ENCODE assay signal across 8 cellular contexts in the genomic region with DNA sequence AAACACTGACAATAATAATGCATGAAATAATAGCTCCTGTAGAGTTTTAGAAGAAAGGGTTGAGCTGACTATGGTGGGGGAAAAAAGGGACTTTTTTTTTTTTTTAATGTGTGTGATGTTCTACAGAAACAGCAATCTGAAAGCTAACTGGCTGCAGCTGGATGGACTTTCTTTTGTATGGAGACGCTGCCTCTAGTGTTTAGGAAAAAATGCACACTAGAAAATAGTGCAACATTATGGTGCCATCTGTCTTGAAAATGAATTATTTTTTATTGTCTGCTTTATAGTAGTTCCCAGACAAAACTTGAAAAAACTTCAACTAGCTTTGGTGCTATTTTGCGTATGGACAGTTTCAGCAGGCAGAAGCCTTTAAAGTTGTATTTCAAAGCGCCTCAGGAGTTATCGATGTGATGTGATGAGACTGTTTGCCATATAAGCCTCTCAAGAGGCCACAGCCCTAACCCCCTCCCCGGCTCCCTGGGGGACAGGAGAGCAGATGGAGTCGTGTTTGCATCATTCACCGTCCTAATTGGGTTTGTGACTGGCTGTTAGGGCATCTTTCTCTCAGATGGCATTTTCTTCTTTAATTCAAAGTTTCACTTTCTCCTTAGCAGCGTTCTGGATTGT.
DNase-seq lines count a peak whose midpoint lies in the region; ATAC-seq, FAIRE-seq and TF ChIP-seq lines count a peak whose summit lies in the region.

No MANE protein-coding gene starts in this region.

- peak; percentile 57 for TF ChIP-seq CTCF in A673 (conservative IDR thresholded peaks at IDR 0.05; ENCODE audit: low read depth, low read length)
- peak; percentile 30 to 79 (median 68) for TF ChIP-seq CTCF in heart left ventricle (IDR thresholded peaks at IDR 0.05)

- no peak for FAIRE-seq in small intestine (lab: Jason Lieb, UNC)

- POLR2A ChIA-PET in A673 (lab: Charles Lee; ENCODE audit: low non-redundant PET): interaction anchor here (0.6 kb wide), 1 partner anchor 406 kb away, joined by 8 read pairs; a partner anchor contains a TSS
- POLR2A ChIA-PET in CD4-positive, alpha-beta memory T cell (lab: Charles Lee; ENCODE audit: partially characterized antibody): no interaction called here

- H3K9me3 ChIP-seq in A673 (ENCODE audit: low read depth, low read length, poor library complexity, severe bottlenecking): no peaks in the 10 kb centered on the region
- no peaks in the 10 kb centered on the region for H3K9me3 ChIP-seq in heart left ventricle
- no peaks in the 10 kb centered on the region for H3K9me3 ChIP-seq in small intestine (ENCODE audit: control insufficient read depth, low read depth)
- no peaks in the 10 kb centered on the region for H3K9me3 ChIP-seq in CD4-positive, alpha-beta memory T cell (ENCODE audit: control insufficient read depth in 1 of 2, low read length in 2 of 2)

- DNase-seq in A673 (ENCODE audit: low spot score) (peak; percentile 56), HT-29 (ENCODE audit: low spot score) (peak; percentile 42), heart left ventricle (no peak), small intestine (peak; percentile 48), NCI-H510A treated with DMSO at 0.1 percent for 48 hours (lab: John Stamatoyannopoulos, UW) (no peak), UCSD-AML1 (lab: John Stamatoyannopoulos, UW; ENCODE audit: unreplicated experiment) (no peak)
- no peak for DNase-seq in CD4-positive, alpha-beta memory T cell

- H3K27ac Mint-ChIP-seq in CD4-positive, alpha-beta memory T cell: no peak overlapping the region

- CTCF ChIA-PET in A673 (lab: Charles Lee): interaction anchor here (0.6 to 1.2 kb wide), 2 partner anchors 68 to 362 kb away, joined by 6 to 7 read pairs; no protein-coding TSS in a partner anchor
- CTCF ChIA-PET in CD4-positive, alpha-beta memory T cell (lab: Charles Lee; ENCODE audit: partially characterized antibody): interaction anchor here (0.6 to 1.2 kb wide), 2 partner anchors 8 to 46 kb away, joined by 3 read pairs; no protein-coding TSS in a partner anchor

- ATAC-seq in SK-N-SH treated with all-trans-retinoic acid at 6 μM for 48 hours: peak; percentile 89
- peak; percentile 53 to 83 (median 72) for ATAC-seq in heart left ventricle

- H3K36me3 Mint-ChIP-seq in CD4-positive, alpha-beta memory T cell: no peaks in the 10 kb centered on the region

- peaks cover 23% of the 10 kb centered on the region for H3K4me1 ChIP-seq in A673 (ENCODE audit: insufficient read depth, low read length, poor library complexity, severe bottlenecking)
- H3K4me1 ChIP-seq in heart left ventricle: peaks cover 0 to 25% (median 5%) of the 10 kb centered on the region in 12 donors
- no peaks in the 10 kb centered on the region for H3K4me1 ChIP-seq in small intestine (ENCODE audit: control insufficient read depth in 2 of 2, insufficient read depth in 1 of 2, low read depth in 1 of 2, low read length in 1 of 2)
- H3K4me1 ChIP-seq in CD4-positive, alpha-beta memory T cell (ENCODE audit: insufficient read depth, low read length): no peaks in the 10 kb centered on the region

- H3K4me3 Mint-ChIP-seq in CD4-positive, alpha-beta memory T cell: no peak overlapping the region

- TF ChIP-seq POLR2A in heart left ventricle (IDR thresholded peaks at IDR 0.05): no peak

- no peaks in the 10 kb centered on the region for H3K36me3 ChIP-seq in A673 (ENCODE audit: insufficient read depth, low read length, poor library complexity, severe bottlenecking)
- no peaks in the 10 kb centered on the region for H3K36me3 ChIP-seq in heart left ventricle
- no peaks in the 10 kb centered on the region for H3K36me3 ChIP-seq in small intestine (ENCODE audit: control insufficient read depth in 2 of 2, insufficient read depth in 2 of 2, low read length in 2 of 2)
- H3K36me3 ChIP-seq in CD4-positive, alpha-beta memory T cell (ENCODE audit: insufficient read depth, low read length): no peaks in the 10 kb centered on the region

- H3K4me3 ChIP-seq in A673 (ENCODE audit: low read depth, low read length, poor library complexity, severe bottlenecking): no peak overlapping the region
- H3K4me3 ChIP-seq in heart left ventricle: peak overlapping the region in 8 of 12 donors; percentile 9 to 46 (median 35)
- no peak overlapping the region for H3K4me3 ChIP-seq in small intestine (ENCODE audit: low read depth in 1 of 2, low read length in 2 of 2)
- H3K4me3 ChIP-seq in CD4-positive, alpha-beta memory T cell (ENCODE audit: low read length in 2 of 2): no peak overlapping the region

- 49 to 59% (median 53%) methylated on average over 8 of the region's 8 CpGs for WGBS in heart left ventricle, 4 donors
- WGBS in small intestine, 3 donors: 48 to 56% (median 55%) methylated on average over 8 of the region's 8 CpGs

- no peaks in the 10 kb centered on the region for H3K27me3 ChIP-seq in A673 (replicated peaks; ENCODE audit: insufficient read depth, low read depth, low read length, poor library complexity)
- no peaks in the 10 kb centered on the region for H3K27me3 ChIP-seq in heart left ventricle
- no peaks in the 10 kb centered on the region for H3K27me3 ChIP-seq in small intestine (ENCODE audit: control insufficient read depth in 2 of 2, insufficient read depth in 2 of 2, low read length in 2 of 2)
- no peaks in the 10 kb centered on the region for H3K27me3 ChIP-seq in CD4-positive, alpha-beta memory T cell (ENCODE audit: insufficient read depth, low read length)

- H3K27me3 Mint-ChIP-seq in CD4-positive, alpha-beta memory T cell: peaks cover 0 to 2% of the 10 kb centered on the region in 2 donors

- H3K9me3 Mint-ChIP-seq in CD4-positive, alpha-beta memory T cell: peaks cover 0 to 2% (median 0%) of the 10 kb centered on the region in 8 donors

- BruUV-seq in A673 (replicated peaks; lab: Mats Ljungman, UMichigan): no TSS peak

- intact Hi-C loops in A673 (cut with micrococcal nuclease; ENCODE audit: unreplicated experiment): loop anchor here (2.0 to 5.0 kb wide), 4 partner anchors 239 to 407 kb away; no protein-coding TSS in a partner anchor
- intact Hi-C loops in heart left ventricle (cut with DNase I): loop anchor here (1.0 to 10.0 kb wide), 15 partner anchors 81 to 551 kb away; a partner anchor contains a TSS
- intact Hi-C loops in CD4-positive, alpha-beta memory T cell (cut with micrococcal nuclease): no loop called here

- H3K27ac ChIP-seq in A673 (ENCODE audit: low read depth, low read length, poor library complexity, severe bottlenecking): no peak overlapping the region
- H3K27ac ChIP-seq in heart left ventricle: peak overlapping the region in 2 of 12 donors; percentile 7 to 69
- H3K27ac ChIP-seq in small intestine (ENCODE audit: low read depth in 1 of 2, low read length in 1 of 2): no peak overlapping the region
- H3K27ac ChIP-seq in CD4-positive, alpha-beta memory T cell (ENCODE audit: low read depth, low read length): no peak overlapping the region

- no peaks in the 10 kb centered on the region for H3K4me1 Mint-ChIP-seq in CD4-positive, alpha-beta memory T cell

TF ChIP-seq in SK-N-SH treated with all-trans-retinoic acid at 6 μM for 48 hours, 23 proteins besides CTCF, POLR2A, EP300 and RAD21:
- TF ChIP-seq ISL1 (CRISPR knock-in tag; IDR thresholded peaks at IDR 0.05) (peak; percentile 30; the same call in 1 of the 2 replicates), ZFP30 (CRISPR knock-in tag; IDR thresholded peaks at IDR 0.05) (0 out of 2 replicates have a peak, but pooled peaks have one; percentile 30), CSDC2 (CRISPR knock-in tag; IDR thresholded peaks at IDR 0.05) (0 out of 2 replicates have a peak, but pooled peaks have one; percentile 42)
- TF ChIP-seq, protein P1, sequence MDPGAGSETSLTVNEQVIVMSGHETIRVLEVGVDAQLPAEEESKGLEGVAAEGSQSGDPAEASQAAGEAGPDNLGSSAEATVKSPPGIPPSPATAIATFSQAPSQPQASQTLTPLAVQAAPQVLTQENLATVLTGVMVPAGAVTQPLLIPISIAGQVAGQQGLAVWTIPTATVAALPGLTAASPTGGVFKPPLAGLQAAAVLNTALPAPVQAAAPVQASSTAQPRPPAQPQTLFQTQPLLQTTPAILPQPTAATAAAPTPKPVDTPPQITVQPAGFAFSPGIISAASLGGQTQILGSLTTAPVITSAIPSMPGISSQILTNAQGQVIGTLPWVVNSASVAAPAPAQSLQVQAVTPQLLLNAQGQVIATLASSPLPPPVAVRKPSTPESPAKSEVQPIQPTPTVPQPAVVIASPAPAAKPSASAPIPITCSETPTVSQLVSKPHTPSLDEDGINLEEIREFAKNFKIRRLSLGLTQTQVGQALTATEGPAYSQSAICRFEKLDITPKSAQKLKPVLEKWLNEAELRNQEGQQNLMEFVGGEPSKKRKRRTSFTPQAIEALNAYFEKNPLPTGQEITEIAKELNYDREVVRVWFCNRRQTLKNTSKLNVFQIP (CRISPR knock-in tag; IDR thresholded peaks at IDR 0.05; ENCODE audit: borderline replicate concordance, low read depth): no peak

Comparison
In these comparisons a context has a peak if more than half of its experiments do, and no peak if none do; other contexts are left out.
1. DNase-seq: peak in A673 (single experiment), HT-29 (single experiment) and small intestine (single experiment); none in heart left ventricle (0 of 5), NCI-H510A treated with DMSO at 0.1 percent for 48 hours (single experiment), CD4-positive, alpha-beta memory T cell (0 of 5) and UCSD-AML1 (single experiment).
2. H3K4me3 ChIP-seq: peak in heart left ventricle (8 of 12); none in A673 (single experiment), small intestine (0 of 2) and CD4-positive, alpha-beta memory T cell (0 of 2).